In genomic region chr16:1310832-1311200, GRCh38 we compare ENCODE assay signal across 8 cellular contexts. TPM values are rescaled to one million over a fixed set of nuclear protein-coding genes. Genes with fewer than 3 reads are reported as not detected.
DNase-seq lines count a peak whose midpoint lies in the region; ATAC-seq and TF ChIP-seq lines count a peak whose summit lies in the region.

No MANE protein-coding gene starts in this region.

- peaks cover 60% of the 10 kb centered on the region for H3K79me2 ChIP-seq in hepatocyte

- peaks cover 60% of the 10 kb centered on the region for H4K20me1 ChIP-seq in hepatocyte (ENCODE audit: insufficient read depth, poor library complexity, severe bottlenecking)

- no peaks in the 10 kb centered on the region for H3K9me2 ChIP-seq in hepatocyte (replicated peaks; ENCODE audit: insufficient read depth)

- no peaks in the 10 kb centered on the region for H3K9me3 ChIP-seq in hepatocyte (ENCODE audit: low read depth)
- no peaks in the 10 kb centered on the region for H3K9me3 ChIP-seq in spleen

- TF ChIP-seq CTCF in activated CD8-positive, alpha-beta T cell treated with anti-CD3 and anti-CD28 coated beads for 36 hours (IDR thresholded peaks at IDR 0.05) = no peak
- TF ChIP-seq CTCF in hepatocyte (IDR thresholded peaks at IDR 0.05; ENCODE audit: poor library complexity) (no peak), spleen (IDR thresholded peaks at IDR 0.05 in 8 of 11, conservative IDR thresholded peaks at IDR 0.05 in 3 of 11) (no peak)

- CTCF ChIA-PET in activated CD8-positive, alpha-beta T cell treated with anti-CD3 and anti-CD28 coated beads for 36 hours (lab: Charles Lee) = no interaction called here

- H3K27ac Mint-ChIP-seq in activated CD8-positive, alpha-beta T cell treated with anti-CD3 and anti-CD28 coated beads for 36 hours = peak overlapping the region; percentile 99

- intact Hi-C loops in activated CD8-positive, alpha-beta T cell treated with anti-CD3 and anti-CD28 coated beads for 36 hours (cut with micrococcal nuclease) = no loop called here
- intact Hi-C loops in spleen (cut with DNase I; ENCODE audit: low total_unique reads) = no loop called here

- H3K4me2 ChIP-seq in hepatocyte = peak overlapping the region; percentile 98

- H3K4me3 ChIP-seq in hepatocyte (peak overlapping the region; percentile 73), spleen (peak overlapping the region; percentile 81 to 96 (median 86))

- peak overlapping the region; percentile 100 for H3K4me3 Mint-ChIP-seq in activated CD8-positive, alpha-beta T cell treated with anti-CD3 and anti-CD28 coated beads for 36 hours

- H3K36me3 Mint-ChIP-seq in activated CD8-positive, alpha-beta T cell treated with anti-CD3 and anti-CD28 coated beads for 36 hours (ENCODE audit: low read depth) = peaks cover 29% of the 10 kb centered on the region

- TF ChIP-seq POLR2A in spleen (IDR thresholded peaks at IDR 0.05) = no peak

- POLR2A ChIA-PET in activated CD8-positive, alpha-beta T cell treated with anti-CD3 and anti-CD28 coated beads for 36 hours (lab: Charles Lee) = interaction anchor here (0.5 to 1.2 kb wide), 3 partner anchors 9 to 36 kb away, joined by 3 read pairs; no protein-coding TSS in a partner anchor

- H2AFZ ChIP-seq in hepatocyte = no peak overlapping the region

- H3K27me3 ChIP-seq in hepatocyte (no peaks in the 10 kb centered on the region), spleen (replicated peaks in 1 of 7) (no peaks in the 10 kb centered on the region)

- ATAC-seq in activated CD8-positive, alpha-beta T cell treated with anti-CD3 and anti-CD28 coated beads for 36 hours = no peak
- ATAC-seq in GM21528 (IDR thresholded peaks at IDR 0.05; ENCODE audit: low FRiP score, unreplicated experiment) = no peak
- ATAC-seq in GM21825 (IDR thresholded peaks at IDR 0.05; ENCODE audit: unreplicated experiment) = no peak

- H3K4me1 ChIP-seq in hepatocyte (ENCODE audit: insufficient read depth) (peaks cover 15% of the 10 kb centered on the region), spleen (peaks cover 24 to 73% (median 55%) of the 10 kb centered on the region in 6 donors)

- H3K27me3 Mint-ChIP-seq in activated CD8-positive, alpha-beta T cell treated with anti-CD3 and anti-CD28 coated beads for 36 hours = no peaks in the 10 kb centered on the region

- H3K27ac ChIP-seq in hepatocyte (peak overlapping the region; percentile 63), spleen (peak overlapping the region; percentile 13 to 99 (median 96))

- peak; percentile 28 for DNase-seq in activated naive CD4-positive, alpha-beta T cell treated with Interleukin-2 at 50 U/mL for 16 hours
- no peak for DNase-seq in activated naive CD4-positive, alpha-beta T cell treated with anti-CD3 and anti-CD28 coated beads, Interleukin-2, amount 50 U/mL, for 16 hours
- peak; percentile 59 for DNase-seq in activated CD8-positive, alpha-beta T cell treated with anti-CD3 and anti-CD28 coated beads for 36 hours
- DNase-seq in hepatocyte (ENCODE audit: low spot score) (peak; percentile 43), spleen (peak; percentile 89), NCI-H2081 (lab: John Stamatoyannopoulos, UW) (no peak)

- peaks cover 33% of the 10 kb centered on the region for H3K4me1 Mint-ChIP-seq in activated CD8-positive, alpha-beta T cell treated with anti-CD3 and anti-CD28 coated beads for 36 hours (ENCODE audit: low read depth)

- 2% methylated on average over 14 of the region's 14 CpGs for WGBS in hepatocyte (ENCODE audit: low lambda C conversion rate, missing lambda C conversion rate)
- 0 to 2% (median 1%) methylated on average over 7 to 14 of the region's 14 CpGs for WGBS in spleen, 5 donors

- H3K36me3 ChIP-seq in hepatocyte (replicated peaks; ENCODE audit: insufficient read depth, low read depth) (no peaks in the 10 kb centered on the region), spleen (peaks cover 3 to 44% (median 32%) of the 10 kb centered on the region in 6 donors)

- H3K9me3 Mint-ChIP-seq in activated CD8-positive, alpha-beta T cell treated with anti-CD3 and anti-CD28 coated beads for 36 hours = no peaks in the 10 kb centered on the region

RNA-seq across cellular contexts. Expression of gene UBE2I, which starts 1.4 kb away (rescaled TPM):
- 100 to 1,000 TPM; 245 to 254 TPM for total RNA-seq in activated CD8-positive, alpha-beta T cell treated with anti-CD3 and anti-CD28 coated beads for 36 hours
- 76.0 and 78.8 TPM in 2 replicates for total RNA-seq in hepatocyte
- polyA plus RNA-seq in hepatocyte = 150 and 183 TPM in 2 replicates
- total RNA-seq in spleen = 100 to 1,000 TPM; 101 to 142 (median 129) TPM
- 10 to 100 TPM; 78.1 to 94.9 (median 83.7) TPM for polyA plus RNA-seq in spleen

RNA-seq across cellular contexts. Expression of gene BAIAP3, which starts 22.6 kb away (rescaled TPM):
- total RNA-seq in activated CD8-positive, alpha-beta T cell treated with anti-CD3 and anti-CD28 coated beads for 36 hours = under 1 TPM; 0.27 to 0.68 TPM
- total RNA-seq in hepatocyte (1.8 and 3.0 TPM in 2 replicates), spleen (10 to 100 TPM in 2 of 7 donors, 1 to 10 TPM in 5; 5.0 to 15.7 (median 6.7) TPM)
- polyA plus RNA-seq in hepatocyte (2.4 and 5.5 TPM in 2 replicates), spleen (1 to 10 TPM; 2.7 to 7.3 (median 3.0) TPM)

RNA-seq across cellular contexts. Expression of gene TSR3, which starts 40.9 kb away (rescaled TPM):
- total RNA-seq in activated CD8-positive, alpha-beta T cell treated with anti-CD3 and anti-CD28 coated beads for 36 hours = 10 to 100 TPM; 54.7 to 57.4 TPM
- 65.5 and 73.0 TPM in 2 replicates for total RNA-seq in hepatocyte
- polyA plus RNA-seq in hepatocyte = 137 and 138 TPM in 2 replicates
- 10 to 100 TPM; 31.1 to 73.1 (median 41.5) TPM for total RNA-seq in spleen
- 10 to 100 TPM; 38.0 to 65.9 (median 55.2) TPM for polyA plus RNA-seq in spleen

RNA-seq across cellular contexts. Expression of gene GNPTG, which starts 40.9 kb away (rescaled TPM):
- total RNA-seq in activated CD8-positive, alpha-beta T cell treated with anti-CD3 and anti-CD28 coated beads for 36 hours = 10 to 100 TPM; 17.3 to 19.2 TPM
- total RNA-seq in hepatocyte (70.1 and 76.6 TPM in 2 replicates), spleen (10 to 100 TPM; 60.4 to 80.6 (median 73.4) TPM)
- polyA plus RNA-seq in hepatocyte (133 and 161 TPM in 2 replicates), spleen (10 to 100 TPM; 55.6 to 62.8 (median 56.7) TPM)

RNA-seq across cellular contexts. Expression of gene TPSD1, which starts 54.9 kb away (rescaled TPM):
- total RNA-seq in activated CD8-positive, alpha-beta T cell treated with anti-CD3 and anti-CD28 coated beads for 36 hours = not detected
- total RNA-seq in hepatocyte (not detected in 2 replicates), spleen (under 1 TPM in 1 of 7 donors, not detected in 6; 0.76 TPM)
- polyA plus RNA-seq in hepatocyte (not detected in 2 replicates), spleen (under 1 TPM in 1 of 3 donors, not detected in 2; 0.11 TPM)

Comparison
In these comparisons a context has a peak if more than half of its experiments do, and no peak if none do; other contexts are left out.
1. DNase-seq: peak in activated naive CD4-positive, alpha-beta T cell treated with Interleukin-2 at 50 U/mL for 16 hours (single experiment), activated CD8-positive, alpha-beta T cell treated with anti-CD3 and anti-CD28 coated beads for 36 hours (single experiment), hepatocyte (single experiment) and spleen (single experiment); none in activated naive CD4-positive, alpha-beta T cell treated with anti-CD3 and anti-CD28 coated beads, Interleukin-2, amount 50 U/mL, for 16 hours (single experiment) and NCI-H2081 (0 of 2).